In genomic region chr10:93701903-93702277, GRCh38 we compare ENCODE assay signal across 8 cellular contexts. TPM values are rescaled to one million over a fixed set of nuclear protein-coding genes. Genes with fewer than 3 reads are reported as not detected.
A peak's percentile ranks its signal among the peaks of the same experiment; 100 is the strongest.
DNase-seq lines count a peak whose midpoint lies in the region; ATAC-seq and TF ChIP-seq lines count a peak whose summit lies in the region.

No MANE protein-coding gene starts in this region.

- no peak for TF ChIP-seq CTCF in LNCaP clone FGC (IDR thresholded peaks at IDR 0.05; ENCODE audit: control insufficient read depth, extremely low read depth, insufficient read depth)
- no peak for TF ChIP-seq CTCF in ascending aorta (IDR thresholded peaks at IDR 0.05)

- DNase-seq in NCI-H510A treated with DMSO at 0.1 percent for 48 hours (lab: John Stamatoyannopoulos, UW) (peak; percentile 49), NCI-H510A (lab: John Stamatoyannopoulos, UW) (no peak), LNCaP clone FGC (ENCODE audit: low read depth) (no peak), ascending aorta (ENCODE audit: low spot score in 2 of 2) (no peak), iPS-NIHi11 (ENCODE audit: low spot score) (peak; percentile 14), stromal cell of bone marrow (ENCODE audit: low read depth) (peak; percentile 20), activated gamma-delta T cell (lab: John Stamatoyannopoulos, UW) (no peak)

- ATAC-seq in GM21717 (IDR thresholded peaks at IDR 0.05; ENCODE audit: unreplicated experiment): peak; percentile 28

- H3K4me1 ChIP-seq in ascending aorta: peaks cover 0 to 4% of the 10 kb centered on the region in 2 donors

- H3K27me3 ChIP-seq in ascending aorta: no peaks in the 10 kb centered on the region

- peak overlapping the region; percentile 68 to 86 for H3K27ac ChIP-seq in ascending aorta

- H3K9me3 ChIP-seq in ascending aorta: no peaks in the 10 kb centered on the region

- H3K4me3 ChIP-seq in LNCaP clone FGC (ENCODE audit: low read depth, low read length) (peak overlapping the region; percentile 75), ascending aorta (peak overlapping the region; percentile 65 to 74)

- intact Hi-C loops in ascending aorta (cut with DNase I): loop anchor here (1.0 to 5.0 kb wide), 4 partner anchors 55 to 1110 kb away; partner anchors contain the start of genes KIF11, LGI1 and PLCE1

- peaks cover 14% of the 10 kb centered on the region in 2 donors for H3K36me3 ChIP-seq in ascending aorta

RNA-seq across cellular contexts. Expression of gene FRA10AC1, which starts 0.5 kb away (rescaled TPM):
- 1.7 TPM for total RNA-seq in ascending aorta

RNA-seq across cellular contexts. Expression of gene LGI1, which starts 55.8 kb away (rescaled TPM):
- not detected for total RNA-seq in ascending aorta

Comparison
In these comparisons a context has a peak if more than half of its experiments do, and no peak if none do; other contexts are left out.
1. DNase-seq: peak in NCI-H510A treated with DMSO at 0.1 percent for 48 hours (single experiment), iPS-NIHi11 (single experiment) and stromal cell of bone marrow (single experiment); none in NCI-H510A (single experiment), LNCaP clone FGC (single experiment), ascending aorta (0 of 2) and activated gamma-delta T cell (single experiment).